22 cellular contexts compared by ENCODE assay signal in genomic region chr7:29140873-29141468, GRCh38. TPM values are rescaled to one million over a fixed set of nuclear protein-coding genes. Genes with fewer than 3 reads are reported as not detected.
DNase-seq lines count a peak whose midpoint lies in the region; ATAC-seq and TF ChIP-seq lines count a peak whose summit lies in the region.
"Had no signal": no experiment of that assay in that cellular context is flagged by ENCODE, and none has a peak within 500 bp of the region (broad histone marks: within the 10 kb centered on the region; RNA-seq: fewer than 3 reads in every experiment).

No MANE protein-coding gene starts in this region.

- CTCF ChIA-PET in Caco-2 (lab: Charles Lee): interaction anchor here (0.6 to 1.6 kb wide), 4 partner anchors 49 to 219 kb away, joined by 3 to 4 read pairs (median 3); no protein-coding TSS in a partner anchor

- H3K4me1 ChIP-seq in Caco-2: peaks cover 49% of the 10 kb centered on the region
- H3K4me1 ChIP-seq in colonic mucosa: no peaks in the 10 kb centered on the region
- H3K4me1 ChIP-seq in GM23338 (ENCODE audit: insufficient read depth): 0 out of 2 replicates have a peak, but pooled peaks cover 7% of the 10 kb centered on the region

- DNase-seq in Caco-2 (peak; percentile 24 to 42), NCI-H69 (lab: John Stamatoyannopoulos, UW) (peak; percentile 45), colonic mucosa (peak; percentile 60), mucosa of gallbladder (ENCODE audit: low spot score) (peak; percentile 34), dedifferentiated amniotic fluid mesenchymal stem cell (ENCODE audit: extremely low spot score) (no peak), GM23338 (ENCODE audit: low spot score) (no peak), DMS53 (lab: John Stamatoyannopoulos, UW) (no peak)
- DNase-seq in stimulated activated CD4-positive, alpha-beta T cell treated with anti-CD3 and anti-CD28 coated beads, Interleukin-1b, Interleukin-23, amount 100 ng/mL, for 48 hours: no peak
- DNase-seq: activated effector memory CD4-positive, alpha-beta T cell treated with Interleukin-2 at 50 U/mL for 16 hours; NCI-H1417 treated with DMSO at 0.1 percent for 48 hours; NCI-H2171; NCI-H82; RPMI8226; stimulated activated CD4-positive, alpha-beta T cell treated with anti-CD3 and anti-CD28 coated beads, Interleukin-4, amount 100 ng/mL, for 4 hours; stimulated activated CD8-positive, alpha-beta memory T cell treated with anti-CD3 and anti-CD28 coated beads, Interleukin-4, amount 100 ng/mL, for 48 hours; testis had no signal

- H3K27me3 Mint-ChIP-seq in Caco-2 (ENCODE audit: insufficient read depth, unreplicated experiment) (no peaks in the 10 kb centered on the region), GM23338 (ENCODE audit: insufficient read depth, low read depth, poor library complexity) (peaks cover 8% of the 10 kb centered on the region)

- H3K4me1 Mint-ChIP-seq in Caco-2 (ENCODE audit: low read depth, unreplicated experiment): peaks cover 37% of the 10 kb centered on the region
- peaks cover 10% of the 10 kb centered on the region; the same call in 2 of the 3 replicates for H3K4me1 Mint-ChIP-seq in GM23338

- H3K9ac ChIP-seq in colonic mucosa (ENCODE audit: low read depth in 2 of 2, low read length in 2 of 2): no peak overlapping the region
- H3K9ac ChIP-seq: KMS-11 had no signal

- intact Hi-C loops in Caco-2 (cut with micrococcal nuclease; ENCODE audit: unreplicated experiment): no loop called here
- intact Hi-C loops in colonic mucosa (cut with DNase I): no loop called here

- H3K36me3 Mint-ChIP-seq in Caco-2 (ENCODE audit: insufficient read depth, unreplicated experiment) (peaks cover 6% of the 10 kb centered on the region), GM23338 (ENCODE audit: low read depth) (no peaks in the 10 kb centered on the region)

- peaks cover 13% of the 10 kb centered on the region for H3K9me3 Mint-ChIP-seq in Caco-2 (ENCODE audit: unreplicated experiment)
- peaks cover 3% of the 10 kb centered on the region; the same call in 1 of the 3 replicates for H3K9me3 Mint-ChIP-seq in GM23338
- H3K9me3 Mint-ChIP-seq: central memory CD8-positive, alpha-beta T cell; T-helper 1 cell treated with Interleukin-12 subunit alpha and Interleukin-12 subunit beta and Interleukin-4 antibody, amounts not matched to agents 30 μg/mL and 1 μg/mL, for 36 hours had no signal

- no peak overlapping the region for H3K27ac ChIP-seq in colonic mucosa
- no peak overlapping the region for H3K27ac ChIP-seq in GM23338 (ENCODE audit: low read depth)
- H3K27ac ChIP-seq: KMS-11 had no signal

- no peaks in the 10 kb centered on the region for H4K20me1 ChIP-seq in GM23338 (replicated peaks; ENCODE audit: insufficient read depth)

- POLR2A ChIA-PET in Caco-2 (lab: Charles Lee): no interaction called here

- no peak overlapping the region for H2AFZ ChIP-seq in GM23338

- no TSS peak for BruUV-seq in Caco-2 (replicated peaks; lab: Mats Ljungman, UMichigan)

- no peak overlapping the region for H3K4me3 ChIP-seq in Caco-2 (ENCODE audit: low read depth, low read length)
- no peak overlapping the region for H3K4me3 ChIP-seq in colonic mucosa
- H3K4me3 ChIP-seq in GM23338: no peak overlapping the region
- H3K4me3 ChIP-seq: GM12878, testis had no signal

- no peaks in the 10 kb centered on the region for H3K27me3 ChIP-seq in Caco-2 (replicated peaks; ENCODE audit: control insufficient read depth, insufficient read depth, low read length)
- no peaks in the 10 kb centered on the region for H3K27me3 ChIP-seq in colonic mucosa
- H3K27me3 ChIP-seq in GM23338 (ENCODE audit: insufficient read depth): peaks cover 15% of the 10 kb centered on the region
- H3K27me3 ChIP-seq: testis had no signal

- TF ChIP-seq CTCF in Caco-2 (IDR thresholded peaks at IDR 0.05; ENCODE audit: insufficient read depth in 1 of 2, low read depth in 1 of 2, low read length in 1 of 2, severe bottlenecking in 1 of 2, unreplicated experiment in 1 of 2) (no peak), colonic mucosa (IDR thresholded peaks at IDR 0.05) (no peak), GM23338 (conservative IDR thresholded peaks at IDR 0.05; ENCODE audit: low read depth in 2 of 2) (no peak)

- H3K9me3 ChIP-seq in Caco-2 (no peaks in the 10 kb centered on the region), colonic mucosa (no peaks in the 10 kb centered on the region)
- H3K9me3 ChIP-seq: testis had no signal

- H3K27ac Mint-ChIP-seq in Caco-2 (ENCODE audit: unreplicated experiment) (peak overlapping the region; percentile 42), GM23338 (no peak overlapping the region)
- H3K27ac Mint-ChIP-seq: T-helper 1 cell treated with Interleukin-12 subunit alpha and Interleukin-12 subunit beta and Interleukin-4 antibody, amounts not matched to agents 30 μg/mL and 1 μg/mL, for 36 hours had no signal

- no peak for ATAC-seq in GM23338
- ATAC-seq: GM12878 had no signal

- H3K36me3 ChIP-seq in Caco-2 (ENCODE audit: control insufficient read depth, insufficient read depth, low read length) (no peaks in the 10 kb centered on the region), colonic mucosa (no peaks in the 10 kb centered on the region), GM23338 (ENCODE audit: insufficient read depth) (no peaks in the 10 kb centered on the region)

- no peak overlapping the region for H3K4me2 ChIP-seq in GM23338
- H3K4me2 ChIP-seq: KMS-11 had no signal

- H3K4me3 Mint-ChIP-seq in Caco-2 (ENCODE audit: unreplicated experiment): no peak overlapping the region
- no peak overlapping the region for H3K4me3 Mint-ChIP-seq in GM23338
- H3K4me3 Mint-ChIP-seq: central memory CD8-positive, alpha-beta T cell; T-helper 1 cell treated with Interleukin-12 subunit alpha and Interleukin-12 subunit beta and Interleukin-4 antibody, amounts not matched to agents 30 μg/mL and 1 μg/mL, for 36 hours had no signal

- no peaks in the 10 kb centered on the region for H3K9me2 ChIP-seq in GM23338 (ENCODE audit: insufficient read depth)

- no peaks in the 10 kb centered on the region for H3K79me2 ChIP-seq in GM23338 (replicated peaks; ENCODE audit: insufficient read depth)

- no peaks in the 10 kb centered on the region for H3F3A ChIP-seq in GM23338 (replicated peaks; ENCODE audit: low read depth)

TF ChIP-seq in GM23338, 12 proteins besides CTCF, POLR2A, EP300 and RAD21 (continues in another document):
- TF ChIP-seq, protein P1, sequence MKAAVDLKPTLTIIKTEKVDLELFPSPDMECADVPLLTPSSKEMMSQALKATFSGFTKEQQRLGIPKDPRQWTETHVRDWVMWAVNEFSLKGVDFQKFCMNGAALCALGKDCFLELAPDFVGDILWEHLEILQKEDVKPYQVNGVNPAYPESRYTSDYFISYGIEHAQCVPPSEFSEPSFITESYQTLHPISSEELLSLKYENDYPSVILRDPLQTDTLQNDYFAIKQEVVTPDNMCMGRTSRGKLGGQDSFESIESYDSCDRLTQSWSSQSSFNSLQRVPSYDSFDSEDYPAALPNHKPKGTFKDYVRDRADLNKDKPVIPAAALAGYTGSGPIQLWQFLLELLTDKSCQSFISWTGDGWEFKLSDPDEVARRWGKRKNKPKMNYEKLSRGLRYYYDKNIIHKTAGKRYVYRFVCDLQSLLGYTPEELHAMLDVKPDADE (IDR thresholded peaks at IDR 0.05): no peak
- TF ChIP-seq, protein P2, sequence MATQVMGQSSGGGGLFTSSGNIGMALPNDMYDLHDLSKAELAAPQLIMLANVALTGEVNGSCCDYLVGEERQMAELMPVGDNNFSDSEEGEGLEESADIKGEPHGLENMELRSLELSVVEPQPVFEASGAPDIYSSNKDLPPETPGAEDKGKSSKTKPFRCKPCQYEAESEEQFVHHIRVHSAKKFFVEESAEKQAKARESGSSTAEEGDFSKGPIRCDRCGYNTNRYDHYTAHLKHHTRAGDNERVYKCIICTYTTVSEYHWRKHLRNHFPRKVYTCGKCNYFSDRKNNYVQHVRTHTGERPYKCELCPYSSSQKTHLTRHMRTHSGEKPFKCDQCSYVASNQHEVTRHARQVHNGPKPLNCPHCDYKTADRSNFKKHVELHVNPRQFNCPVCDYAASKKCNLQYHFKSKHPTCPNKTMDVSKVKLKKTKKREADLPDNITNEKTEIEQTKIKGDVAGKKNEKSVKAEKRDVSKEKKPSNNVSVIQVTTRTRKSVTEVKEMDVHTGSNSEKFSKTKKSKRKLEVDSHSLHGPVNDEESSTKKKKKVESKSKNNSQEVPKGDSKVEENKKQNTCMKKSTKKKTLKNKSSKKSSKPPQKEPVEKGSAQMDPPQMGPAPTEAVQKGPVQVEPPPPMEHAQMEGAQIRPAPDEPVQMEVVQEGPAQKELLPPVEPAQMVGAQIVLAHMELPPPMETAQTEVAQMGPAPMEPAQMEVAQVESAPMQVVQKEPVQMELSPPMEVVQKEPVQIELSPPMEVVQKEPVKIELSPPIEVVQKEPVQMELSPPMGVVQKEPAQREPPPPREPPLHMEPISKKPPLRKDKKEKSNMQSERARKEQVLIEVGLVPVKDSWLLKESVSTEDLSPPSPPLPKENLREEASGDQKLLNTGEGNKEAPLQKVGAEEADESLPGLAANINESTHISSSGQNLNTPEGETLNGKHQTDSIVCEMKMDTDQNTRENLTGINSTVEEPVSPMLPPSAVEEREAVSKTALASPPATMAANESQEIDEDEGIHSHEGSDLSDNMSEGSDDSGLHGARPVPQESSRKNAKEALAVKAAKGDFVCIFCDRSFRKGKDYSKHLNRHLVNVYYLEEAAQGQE (IDR thresholded peaks at IDR 0.05; ENCODE audit: unreplicated experiment): no peak
- TF ChIP-seq EZH2 (IDR thresholded peaks at IDR 0.05; ENCODE audit: low read depth, unreplicated experiment): no peak
- TF ChIP-seq NANOG (IDR thresholded peaks at IDR 0.05; ENCODE audit: borderline replicate concordance): no peak

RNA-seq across cellular contexts. Expression of gene CPVL, which starts 5.4 kb away (rescaled TPM):
- total RNA-seq in Caco-2 (2022): 108 and 109 TPM in 2 replicates
- total RNA-seq in colonic mucosa: 10 to 100 TPM in 1 of 2 donors, 1 to 10 TPM in 1; 4.9 to 17.0 TPM
- 22.6 TPM for total RNA-seq in mucosa of gallbladder
- 33.3 and 37.8 TPM in 2 replicates for total RNA-seq in GM23338 (2014; rRNA removed; shearing (Covaris generic))
- 31.9 and 36.5 TPM in 2 replicates for polyA plus RNA-seq in GM23338 (2016; fragmentation: Nextera tagmentation; extraction: Ambion mirVana)
- total RNA-seq: fibroblast of villous mesenchyme, G401 had no signal
- polyA plus RNA-seq: GM12878 had no signal

RNA-seq across cellular contexts. Expression of gene CHN2, which starts 53.6 kb away (rescaled TPM):
- total RNA-seq in Caco-2 (2022) (16.5 and 18.8 TPM in 2 replicates), colonic mucosa (10 to 100 TPM; 12.8 to 19.8 TPM), mucosa of gallbladder (24.7 TPM)
- 7.5 and 8.8 TPM in 2 replicates for total RNA-seq in GM23338 (2014; rRNA removed; shearing (Covaris generic))
- polyA plus RNA-seq in GM23338 (2016; fragmentation: Nextera tagmentation; extraction: Ambion mirVana): 6.1 and 9.2 TPM in 2 replicates
- total RNA-seq: G401 had no signal

Comparison
In these comparisons a context has a peak if more than half of its experiments do, and no peak if none do; other contexts are left out.
1. DNase-seq: peak in Caco-2 (2 of 2), NCI-H69 (single experiment), colonic mucosa (single experiment) and mucosa of gallbladder (single experiment); none in dedifferentiated amniotic fluid mesenchymal stem cell (single experiment), stimulated activated CD4-positive, alpha-beta T cell treated with anti-CD3 and anti-CD28 coated beads, Interleukin-1b, Interleukin-23, amount 100 ng/mL, for 48 hours (single experiment), GM23338 (single experiment) and DMS53 (single experiment).